ENCODE assay signal across 8 cellular contexts in genomic region chr20:16761305-16761829, GRCh38. TPM values are rescaled to one million over a fixed set of nuclear protein-coding genes. Genes with fewer than 3 reads are reported as not detected.
DNase-seq lines count a peak whose midpoint lies in the region; ATAC-seq and TF ChIP-seq lines count a peak whose summit lies in the region.

No MANE protein-coding gene starts in this region.

- no peaks in the 10 kb centered on the region for H3K36me3 ChIP-seq in adrenal gland (replicated peaks in 1 of 2)

- H3K4me1 ChIP-seq in adrenal gland (replicated peaks in 1 of 2) = no peaks in the 10 kb centered on the region

- no peaks in the 10 kb centered on the region for H3K9me3 ChIP-seq in adrenal gland (replicated peaks in 1 of 3)

- WGBS in adrenal gland, 4 donors = 1 to 4% (median 2%) methylated on average over 3 of the region's 3 CpGs

- peak; percentile 59 to 87 (median 80) for TF ChIP-seq CTCF in adrenal gland (IDR thresholded peaks at IDR 0.05)

- no peak overlapping the region for H3K27ac ChIP-seq in adrenal gland

- peak; percentile 57 for DNase-seq in DMS153 (lab: John Stamatoyannopoulos, UW)
- peak; percentile 72 for DNase-seq in NAMALWA (ENCODE audit: low spot score)
- peak; percentile 77 for DNase-seq in SIG-M5 treated with dmso at 0.1 percent for 504 hours (lab: John Stamatoyannopoulos, UW; ENCODE audit: unreplicated experiment)
- DNase-seq in adrenal gland = peak; percentile 38 to 81 (median 53)
- DNase-seq in left cardiac atrium = no peak
- DNase-seq in retina = peak; percentile 72

- intact Hi-C loops in adrenal gland (cut with DNase I) = loop anchor here in 1 of 2 donors (10.0 kb wide), 1 partner anchor 247 kb away; no protein-coding TSS in a partner anchor
- intact Hi-C loops in left cardiac atrium (cut with DNase I) = loop anchor here (10.0 kb wide), 1 partner anchor 247 kb away; no protein-coding TSS in a partner anchor

- ATAC-seq in GM21619 (IDR thresholded peaks at IDR 0.05; ENCODE audit: unreplicated experiment) = peak; percentile 83
- peak; percentile 78 to 84 for ATAC-seq in left cardiac atrium
- ATAC-seq in GM21526 (IDR thresholded peaks at IDR 0.05; ENCODE audit: low FRiP score, unreplicated experiment) = no peak

- H3K4me3 ChIP-seq in adrenal gland = no peak overlapping the region

- no peaks in the 10 kb centered on the region for H3K27me3 ChIP-seq in adrenal gland

- TF ChIP-seq POLR2A in adrenal gland (IDR thresholded peaks at IDR 0.05) = no peak

RNA-seq across cellular contexts. Expression of gene OTOR, which starts 13.2 kb away (rescaled TPM):
- not detected for total RNA-seq in adrenal gland
- polyA plus RNA-seq in adrenal gland = not detected
- total RNA-seq in left cardiac atrium = not detected

RNA-seq across cellular contexts. Expression of gene SNRPB2, which starts 31.5 kb away (rescaled TPM):
- 10 to 100 TPM; 20.5 to 75.1 (median 39.9) TPM for total RNA-seq in adrenal gland
- 10 to 100 TPM; 33.4 to 94.9 (median 43.5) TPM for polyA plus RNA-seq in adrenal gland
- 10 to 100 TPM; 31.0 to 36.5 TPM for total RNA-seq in left cardiac atrium
